In the genomic region with DNA sequence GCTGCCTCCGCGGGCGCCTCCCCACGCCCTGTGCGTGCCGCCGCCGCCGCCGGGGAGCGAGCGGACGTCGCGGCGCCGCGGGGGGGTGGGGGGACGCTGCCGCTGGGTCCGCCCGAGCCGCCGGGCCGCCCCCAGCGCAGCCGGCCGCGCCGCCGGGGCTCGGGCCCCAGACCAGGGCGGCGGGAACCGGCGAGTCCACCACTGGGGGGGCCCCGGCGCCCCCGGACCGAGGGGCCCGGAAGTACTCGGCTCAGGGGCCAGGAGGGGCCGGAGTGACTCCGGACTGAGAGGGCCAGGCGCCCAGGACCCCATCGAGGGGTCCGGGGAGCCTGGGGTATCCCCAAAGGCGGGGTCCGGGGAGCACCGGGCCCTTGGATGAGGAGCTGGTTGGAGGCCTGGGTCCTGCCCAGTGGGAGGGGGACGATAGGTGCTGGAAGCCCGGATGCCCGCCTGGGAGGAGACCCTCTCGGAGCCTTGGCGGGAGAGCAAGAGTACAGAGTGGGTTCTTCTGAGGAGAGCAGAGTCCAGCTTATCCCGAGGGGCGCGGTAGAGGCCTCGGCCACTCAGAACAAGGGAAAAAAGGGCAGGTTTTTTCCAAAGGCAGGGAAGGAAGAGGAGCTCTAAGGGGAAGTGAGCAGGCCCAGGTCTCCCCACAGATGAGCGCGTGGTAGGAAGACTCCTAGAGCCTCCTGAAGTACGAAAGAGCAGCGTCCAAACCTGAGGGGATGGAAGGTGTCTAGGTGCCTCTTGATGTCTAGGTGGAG, we compare ENCODE assay signal across 8 cellular contexts. TPM values are rescaled to one million over a fixed set of nuclear protein-coding genes. Genes with fewer than 3 reads are reported as not detected.
DNase-seq lines count a peak whose midpoint lies in the region; ATAC-seq lines count a peak whose summit lies in the region.

No MANE protein-coding gene starts in this region.

- H3K4me3 ChIP-seq in HUES48 (ENCODE audit: low read depth, low read length) = peak overlapping the region; percentile 82
- peak overlapping the region; percentile 96 for H3K4me3 ChIP-seq in rectal smooth muscle tissue (ENCODE audit: low read length)

- H3K4me1 ChIP-seq in HUES48 (ENCODE audit: control insufficient read depth, insufficient read depth, low read length) (0 out of 2 replicates have a peak, but pooled peaks cover 6% of the 10 kb centered on the region), rectal smooth muscle tissue (ENCODE audit: control insufficient read depth, insufficient read depth, low read length) (peaks cover 10% of the 10 kb centered on the region)

- ATAC-seq in GM21367 (IDR thresholded peaks at IDR 0.05; ENCODE audit: unreplicated experiment) = peak; percentile 34
- peak; percentile 78 to 90 for ATAC-seq in left cardiac atrium

- H3K9ac ChIP-seq in HUES48 (ENCODE audit: low read depth, low read length) (peak overlapping the region; percentile 89), rectal smooth muscle tissue (ENCODE audit: low read length) (peak overlapping the region; percentile 98)

- peak overlapping the region; percentile 95 for H3K27ac ChIP-seq in HUES48 (ENCODE audit: low read depth, low read length)
- H3K27ac ChIP-seq in rectal smooth muscle tissue (ENCODE audit: low read depth, low read length) = peak overlapping the region; percentile 93

- intact Hi-C loops in left cardiac atrium (cut with DNase I) = loop anchor here in 1 of 2 donors (2.0 to 5.0 kb wide), 2 partner anchors 20 to 508 kb away; a partner anchor contains a TSS

- no peaks in the 10 kb centered on the region for H3K36me3 ChIP-seq in HUES48 (ENCODE audit: control insufficient read depth, insufficient read depth, low read length)
- no peaks in the 10 kb centered on the region for H3K36me3 ChIP-seq in rectal smooth muscle tissue (ENCODE audit: control insufficient read depth, insufficient read depth, low read length)

- H3K27me3 ChIP-seq in HUES48 (ENCODE audit: control insufficient read depth, insufficient read depth, low read length) (no peaks in the 10 kb centered on the region), rectal smooth muscle tissue (ENCODE audit: control insufficient read depth, insufficient read depth, low read length) (no peaks in the 10 kb centered on the region)

- peak; percentile 22 for DNase-seq in DMS53 treated with DMSO at 0.1 percent for 48 hours (lab: John Stamatoyannopoulos, UW; ENCODE audit: unreplicated experiment)
- DNase-seq in SK-N-DZ (ENCODE audit: low spot score) = peak; percentile 57
- peak; percentile 50 for DNase-seq in activated naive CD8-positive, alpha-beta T cell treated with anti-CD3 and anti-CD28 coated beads, Interleukin-2, amount 50 U/mL, for 16 hours (ENCODE audit: low read depth, low spot score)
- DNase-seq in left cardiac atrium = peak; percentile 70
- DNase-seq in OCI-M2 (lab: John Stamatoyannopoulos, UW; ENCODE audit: unreplicated experiment) = no peak

- no peaks in the 10 kb centered on the region for H3K9me3 ChIP-seq in HUES48 (ENCODE audit: control insufficient read depth, insufficient read depth, low read length)

RNA-seq across cellular contexts. Expression of a gene that starts 0.6 kb away (rescaled TPM):
- 4.0 and 6.4 TPM in 2 replicates for polyA plus RNA-seq in SK-N-DZ (2014; cell fraction: cytosol; rRNA removed)
- 2.2 and 3.0 TPM in 2 replicates for polyA plus RNA-seq in SK-N-DZ (2014; cell fraction: nucleus; rRNA removed)
- total RNA-seq in left cardiac atrium = 1 to 10 TPM; 6.1 to 6.2 TPM

RNA-seq across cellular contexts. Expression of a gene that starts 20.7 kb away (rescaled TPM):
- not detected in 2 replicates for polyA plus RNA-seq in SK-N-DZ (2014; cell fraction: cytosol; rRNA removed)
- polyA plus RNA-seq in SK-N-DZ (2014; cell fraction: nucleus; rRNA removed) = not detected in 2 replicates
- total RNA-seq in left cardiac atrium = not detected

RNA-seq across cellular contexts. Expression of a gene that starts 26.3 kb away (rescaled TPM):
- 34.1 and 34.9 TPM in 2 replicates for polyA plus RNA-seq in SK-N-DZ (2014; cell fraction: cytosol; rRNA removed)
- polyA plus RNA-seq in SK-N-DZ (2014; cell fraction: nucleus; rRNA removed) = 24.1 and 27.3 TPM in 2 replicates
- 10 to 100 TPM; 15.6 to 19.1 TPM for total RNA-seq in left cardiac atrium
